10 cellular contexts compared by ENCODE assay signal in genomic region chr3:56754753-56755365, GRCh38. TPM values are rescaled to one million over a fixed set of nuclear protein-coding genes. Genes with fewer than 3 reads are reported as not detected.
DNase-seq lines count a peak whose midpoint lies in the region; TF ChIP-seq lines count a peak whose summit lies in the region.
"Had no signal": no experiment of that assay in that cellular context is flagged by ENCODE, and none has a peak within 500 bp of the region (broad histone marks: within the 10 kb centered on the region; RNA-seq: fewer than 3 reads in every experiment).

No MANE protein-coding gene starts in this region.

- H3K36me3 ChIP-seq in right atrium auricular region: peaks cover 16% of the 10 kb centered on the region
- H3K36me3 ChIP-seq in suprapubic skin: peaks cover 8% of the 10 kb centered on the region

- no peak overlapping the region for H3K4me3 ChIP-seq in right atrium auricular region
- no peak overlapping the region for H3K4me3 ChIP-seq in suprapubic skin
- H3K4me3 ChIP-seq: GM23248 had no signal

- H3K9me3 ChIP-seq in right atrium auricular region (no peaks in the 10 kb centered on the region), suprapubic skin (no peaks in the 10 kb centered on the region)

- peaks cover 0 to 36% of the 10 kb centered on the region in 2 donors for H3K4me1 ChIP-seq in right atrium auricular region
- H3K4me1 ChIP-seq in suprapubic skin: peaks cover 51% of the 10 kb centered on the region

- TF ChIP-seq EP300 in suprapubic skin (IDR thresholded peaks at IDR 0.05): no peak

- WGBS in suprapubic skin: 78% methylated on average over 21 of the region's 21 CpGs

- H3K27me3 ChIP-seq in right atrium auricular region (no peaks in the 10 kb centered on the region), suprapubic skin (no peaks in the 10 kb centered on the region)

- DNase-seq in activated CD4-positive, alpha-beta T cell treated with anti-CD3 and anti-CD28 coated beads for 4 hours: peak; percentile 10 to 21
- no peak for DNase-seq in activated CD4-positive, alpha-beta T cell treated with anti-CD3 and anti-CD28 coated beads, Interleukin-2, amount 50 U/mL, for 48 hours
- DNase-seq in activated CD4-positive, alpha-beta T cell treated with anti-CD3 and anti-CD28 coated beads, Interleukin-2, amount 50 U/mL, for 4 hours: peak; percentile 13 to 24
- DNase-seq in right atrium auricular region (ENCODE audit: low spot score) (no peak), suprapubic skin (ENCODE audit: low spot score in 2 of 2) (no peak), NCI-H524 treated with DMSO at 0.1 percent for 48 hours (lab: John Stamatoyannopoulos, UW) (no peak), globus pallidus (ENCODE audit: low spot score) (no peak), A172 (ENCODE audit: low spot score) (no peak)
- DNase-seq: GM23248, NCI-H187 had no signal

- no peak for TF ChIP-seq CTCF in right atrium auricular region (IDR thresholded peaks at IDR 0.05)
- no peak for TF ChIP-seq CTCF in suprapubic skin (IDR thresholded peaks at IDR 0.05)

- peak overlapping the region; percentile 15 to 56 for H3K27ac ChIP-seq in right atrium auricular region
- H3K27ac ChIP-seq in suprapubic skin: peak overlapping the region; percentile 53

- TF ChIP-seq POLR2A in suprapubic skin (IDR thresholded peaks at IDR 0.05): no peak

RNA-seq across cellular contexts. Expression of gene ARHGEF3, which starts 46.9 kb away (rescaled TPM):
- total RNA-seq in right atrium auricular region (10 to 100 TPM; 16.1 to 21.7 TPM), suprapubic skin (10 to 100 TPM; 16.3 to 23.0 (median 19.8) TPM)
- 10.4 and 14.4 TPM in 2 replicates for total RNA-seq in A172 (2014; rRNA removed; shearing (Covaris generic))

Comparison
In these comparisons a context has a peak if more than half of its experiments do, and no peak if none do; other contexts are left out.
1. DNase-seq: peak in activated CD4-positive, alpha-beta T cell treated with anti-CD3 and anti-CD28 coated beads for 4 hours (2 of 2) and activated CD4-positive, alpha-beta T cell treated with anti-CD3 and anti-CD28 coated beads, Interleukin-2, amount 50 U/mL, for 4 hours (2 of 2); none in activated CD4-positive, alpha-beta T cell treated with anti-CD3 and anti-CD28 coated beads, Interleukin-2, amount 50 U/mL, for 48 hours (0 of 2), right atrium auricular region (single experiment), suprapubic skin (0 of 2), NCI-H524 treated with DMSO at 0.1 percent for 48 hours (single experiment), globus pallidus (single experiment) and A172 (single experiment).